8 cellular contexts compared by ENCODE assay signal in the genomic region with DNA sequence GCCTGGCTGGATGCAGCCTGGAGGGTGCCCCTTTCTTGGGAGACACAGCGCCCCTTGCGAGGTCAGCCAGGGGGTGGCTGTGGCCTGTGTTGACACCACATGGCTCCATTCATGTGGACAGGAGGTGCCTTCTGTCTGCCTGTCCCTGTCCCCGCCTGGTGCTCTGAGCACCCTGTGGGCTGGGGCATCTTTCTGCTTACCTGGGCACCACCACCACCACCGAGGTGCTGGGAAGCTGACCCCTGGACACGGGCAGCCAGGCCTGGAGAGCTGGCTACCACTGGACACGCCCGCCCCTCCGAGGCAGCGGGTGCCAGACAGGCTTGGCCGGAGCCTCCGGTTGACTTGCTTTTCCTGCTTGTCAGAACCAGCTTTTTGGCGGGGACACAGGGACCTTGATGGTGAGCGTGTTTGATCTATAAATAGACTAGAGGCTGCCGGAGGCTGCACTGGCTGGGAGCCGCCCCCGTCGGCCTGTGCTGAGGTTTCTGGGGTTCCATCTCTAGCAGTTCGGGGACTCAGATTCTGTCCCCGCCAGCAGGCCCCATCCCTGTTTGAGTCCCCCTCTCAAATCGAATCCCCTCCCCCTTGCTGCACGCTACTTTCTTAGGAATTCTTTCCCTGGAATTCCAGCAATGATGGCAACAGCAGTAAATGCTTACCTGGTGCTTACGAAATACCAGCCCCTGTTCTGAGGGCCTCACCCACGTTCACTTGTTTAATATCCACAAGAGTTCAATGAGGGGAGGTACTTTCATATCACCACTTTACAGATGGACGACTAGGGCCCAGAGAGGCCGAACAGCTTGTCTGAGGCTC.
DNase-seq lines count a peak whose midpoint lies in the region; ATAC-seq and TF ChIP-seq lines count a peak whose summit lies in the region.

No MANE protein-coding gene starts in this region.

- ATAC-seq in activated naive CD8-positive, alpha-beta T cell treated with anti-CD3 and anti-CD28 coated beads, Interleukin-2, amount 50 U/mL, for 24 hours = no peak

- no peaks in the 10 kb centered on the region for H3K9me3 ChIP-seq in right atrium auricular region

- H3K4me1 Mint-ChIP-seq in activated naive CD8-positive, alpha-beta T cell treated with anti-CD3 and anti-CD28 coated beads, Interleukin-2, amount 50 U/mL, for 24 hours = peaks cover 16% of the 10 kb centered on the region

- peaks cover 2% of the 10 kb centered on the region for H3K27me3 Mint-ChIP-seq in activated naive CD8-positive, alpha-beta T cell treated with anti-CD3 and anti-CD28 coated beads, Interleukin-2, amount 50 U/mL, for 24 hours

- DNase-seq in EH (ENCODE audit: low read depth) = peak; percentile 70
- DNase-seq in activated naive CD8-positive, alpha-beta T cell treated with anti-CD3 and anti-CD28 coated beads, Interleukin-2, amount 50 U/mL, for 24 hours = peak; percentile 16
- peak; percentile 86 for DNase-seq in right atrium auricular region (ENCODE audit: low spot score)
- peak; percentile 52 for DNase-seq in renal cortical epithelial cell (ENCODE audit: low read depth)
- DNase-seq in NCI-H1436 (lab: John Stamatoyannopoulos, UW) = no peak
- no peak for DNase-seq in germinal center (ENCODE audit: low spot score)
- no peak for DNase-seq in glomerular visceral epithelial cell (ENCODE audit: extremely low spot score)
- DNase-seq in DMS114 treated with DMSO at 0.1 percent for 48 hours (lab: John Stamatoyannopoulos, UW; ENCODE audit: unreplicated experiment) = no peak

- H3K36me3 ChIP-seq in right atrium auricular region = no peaks in the 10 kb centered on the region

- no peak for TF ChIP-seq CTCF in right atrium auricular region (IDR thresholded peaks at IDR 0.05)

- H3K4me3 Mint-ChIP-seq in activated naive CD8-positive, alpha-beta T cell treated with anti-CD3 and anti-CD28 coated beads, Interleukin-2, amount 50 U/mL, for 24 hours = no peak overlapping the region

- no peak overlapping the region for H3K27ac Mint-ChIP-seq in activated naive CD8-positive, alpha-beta T cell treated with anti-CD3 and anti-CD28 coated beads, Interleukin-2, amount 50 U/mL, for 24 hours

- no peak overlapping the region for H3K4me3 ChIP-seq in right atrium auricular region

- H3K27me3 ChIP-seq in right atrium auricular region = no peaks in the 10 kb centered on the region

- peaks cover 0 to 29% of the 10 kb centered on the region in 2 donors for H3K4me1 ChIP-seq in right atrium auricular region

- peak overlapping the region; percentile 61 to 72 for H3K27ac ChIP-seq in right atrium auricular region

- no peaks in the 10 kb centered on the region for H3K36me3 Mint-ChIP-seq in activated naive CD8-positive, alpha-beta T cell treated with anti-CD3 and anti-CD28 coated beads, Interleukin-2, amount 50 U/mL, for 24 hours (ENCODE audit: low read depth)

- no peaks in the 10 kb centered on the region for H3K9me3 Mint-ChIP-seq in activated naive CD8-positive, alpha-beta T cell treated with anti-CD3 and anti-CD28 coated beads, Interleukin-2, amount 50 U/mL, for 24 hours

Comparison
In these comparisons a context has a peak if more than half of its experiments do, and no peak if none do; other contexts are left out.
1. DNase-seq: peak in EH (single experiment), activated naive CD8-positive, alpha-beta T cell treated with anti-CD3 and anti-CD28 coated beads, Interleukin-2, amount 50 U/mL, for 24 hours (single experiment), right atrium auricular region (single experiment) and renal cortical epithelial cell (single experiment); none in NCI-H1436 (single experiment), germinal center (single experiment), glomerular visceral epithelial cell (single experiment) and DMS114 treated with DMSO at 0.1 percent for 48 hours (single experiment).